Comparison of ENCODE assay signal across 8 cellular contexts in the genomic region with DNA sequence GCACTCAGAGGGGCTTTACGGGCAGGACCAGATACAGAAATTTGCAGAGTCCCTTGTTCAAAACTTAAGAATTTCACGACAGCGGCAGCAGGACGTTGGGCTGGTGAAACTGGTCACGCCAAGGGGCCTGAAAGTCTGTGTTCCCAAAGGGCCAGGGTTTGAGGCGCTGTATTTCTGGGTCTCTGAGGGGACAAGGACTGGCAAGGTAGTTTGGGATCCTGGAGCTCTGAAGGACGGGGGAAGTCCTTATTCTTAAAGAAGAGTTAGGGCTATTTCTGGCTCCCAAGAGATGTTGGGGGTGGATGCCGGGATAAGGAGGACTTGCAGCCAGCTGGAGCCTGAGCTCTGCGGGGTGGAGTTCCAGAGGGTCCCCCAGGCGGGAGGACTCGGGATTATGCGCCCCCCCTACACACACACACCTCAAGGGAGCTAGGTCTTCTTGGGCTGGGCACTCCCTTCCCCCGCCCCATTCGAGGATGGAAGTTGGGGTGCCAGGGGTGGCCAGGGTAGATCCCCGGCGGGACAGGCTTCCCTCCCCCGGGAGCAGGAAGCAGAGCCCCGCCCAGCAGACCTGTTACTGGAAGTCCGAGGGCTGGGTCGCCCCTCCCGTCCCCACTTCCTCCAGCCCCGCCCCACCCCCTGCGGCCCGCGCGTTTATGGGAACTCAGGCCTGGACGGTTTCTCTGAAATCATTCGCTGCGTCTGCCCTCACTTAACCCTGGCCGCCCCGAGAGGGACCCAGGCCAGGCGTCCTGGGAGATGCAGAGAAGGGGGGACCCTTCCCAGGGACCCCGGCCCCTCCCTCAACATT. TPM values are rescaled to one million over a fixed set of nuclear protein-coding genes. Genes with fewer than 3 reads are reported as not detected.
A peak's percentile ranks its signal among the peaks of the same experiment; 100 is the strongest.
DNase-seq lines count a peak whose midpoint lies in the region; ATAC-seq and TF ChIP-seq lines count a peak whose summit lies in the region.

No MANE protein-coding gene starts in this region.

- peak overlapping the region; percentile 37 for H3K4me3 Mint-ChIP-seq in progenitor cell of endocrine pancreas (ENCODE audit: low read depth)

- peaks cover 0 to 22% of the 10 kb centered on the region in 2 donors for H3K36me3 ChIP-seq in vagina

- peaks cover 90% of the 10 kb centered on the region for H3K4me1 ChIP-seq in vagina

- no peaks in the 10 kb centered on the region for H3K9me3 Mint-ChIP-seq in activated naive CD4-positive, alpha-beta T cell treated with anti-CD3 and anti-CD28 coated beads, Interleukin-2, amount 50 U/mL, for 72 hours
- H3K9me3 Mint-ChIP-seq in progenitor cell of endocrine pancreas (ENCODE audit: low read depth): no peaks in the 10 kb centered on the region

- peak overlapping the region; percentile 92 for H3K27ac ChIP-seq in vagina

- peak; percentile 0 for ATAC-seq in HG03442 (IDR thresholded peaks at IDR 0.05; ENCODE audit: unreplicated experiment)
- ATAC-seq in activated naive CD4-positive, alpha-beta T cell treated with anti-CD3 and anti-CD28 coated beads, Interleukin-2, amount 50 U/mL, for 72 hours: peak; percentile 37 to 53

- no peak for TF ChIP-seq POLR2A in vagina (IDR thresholded peaks at IDR 0.05)

- in situ Hi-C loops in SK-MEL-5 (cut with HindIII; ENCODE audit: low pct_unique_long_range_greater_than_20kb, low sequenced_read_pairs): no loop called here

- H3K4me1 Mint-ChIP-seq in progenitor cell of endocrine pancreas (ENCODE audit: low read depth): peaks cover 18% of the 10 kb centered on the region

- TF ChIP-seq CTCF in progenitor cell of endocrine pancreas (IDR thresholded peaks at IDR 0.05; ENCODE audit: unreplicated experiment) (no peak), vagina (IDR thresholded peaks at IDR 0.05) (no peak)

- H3K27ac Mint-ChIP-seq in activated naive CD4-positive, alpha-beta T cell treated with anti-CD3 and anti-CD28 coated beads, Interleukin-2, amount 50 U/mL, for 72 hours: peak overlapping the region; percentile 96 to 98
- H3K27ac Mint-ChIP-seq in progenitor cell of endocrine pancreas: no peak overlapping the region

- peak overlapping the region; percentile 43 to 52 for H3K4me3 ChIP-seq in vagina

- DNase-seq in GF-D8 (lab: John Stamatoyannopoulos, UW) (peak; percentile 75), SK-MEL-5 (ENCODE audit: low read depth, low spot score) (peak; percentile 66), cardiac septum (ENCODE audit: low spot score) (peak; percentile 98), progenitor cell of endocrine pancreas (ENCODE audit: low spot score, unreplicated experiment) (no peak), vagina (ENCODE audit: extremely low spot score in 2 of 2) (no peak), cerebellum (ENCODE audit: low spot score) (no peak)
- peak; percentile 73 to 91 for DNase-seq in activated naive CD4-positive, alpha-beta T cell treated with anti-CD3 and anti-CD28 coated beads, Interleukin-2, amount 50 U/mL, for 72 hours (ENCODE audit: low spot score in 2 of 2)

- peaks cover 61% of the 10 kb centered on the region for H3K27me3 Mint-ChIP-seq in progenitor cell of endocrine pancreas

- no peaks in the 10 kb centered on the region for H3K27me3 ChIP-seq in vagina

- H3K9me3 ChIP-seq in vagina: no peaks in the 10 kb centered on the region

- intact Hi-C loops in cardiac septum (cut with DNase I): loop anchor here (1.0 kb wide), 1 partner anchor 12 kb away; no protein-coding TSS in a partner anchor
- intact Hi-C loops in vagina (cut with DNase I): no loop called here

- H3K36me3 Mint-ChIP-seq in activated naive CD4-positive, alpha-beta T cell treated with anti-CD3 and anti-CD28 coated beads, Interleukin-2, amount 50 U/mL, for 72 hours: peaks cover 57 to 73% of the 10 kb centered on the region in 2 donors
- H3K36me3 Mint-ChIP-seq in progenitor cell of endocrine pancreas (ENCODE audit: insufficient read depth): no peaks in the 10 kb centered on the region

RNA-seq across cellular contexts. Expression of gene BCL3, which starts 5.6 kb away (rescaled TPM):
- 2.7 and 3.7 TPM in 2 replicates for total RNA-seq in SK-MEL-5 (2014; rRNA removed; shearing (Covaris generic))
- 40.6 and 50.8 TPM in 2 replicates for polyA plus RNA-seq in SK-MEL-5 (2015; cell fraction: cytosol; rRNA removed)
- polyA plus RNA-seq in SK-MEL-5 (2015; cell fraction: nucleus; rRNA removed): 32.8 and 68.9 TPM in 2 replicates
- total RNA-seq in activated naive CD4-positive, alpha-beta T cell treated with anti-CD3 and anti-CD28 coated beads, Interleukin-2, amount 50 U/mL, for 72 hours: 100 to 1,000 TPM in 1 of 2 donors, 10 to 100 TPM in 1; 83.8 to 124 TPM
- total RNA-seq in cardiac septum (41.5 TPM), progenitor cell of endocrine pancreas (2.9 and 3.8 TPM in 2 replicates), vagina (86.9 TPM), cerebellum (1.2 TPM)

RNA-seq across cellular contexts. Expression of gene CBLC, which starts 23.6 kb away (rescaled TPM):
- not detected in 2 replicates for total RNA-seq in SK-MEL-5 (2014; rRNA removed; shearing (Covaris generic))
- polyA plus RNA-seq in SK-MEL-5 (2015; cell fraction: cytosol; rRNA removed): not detected in 2 replicates
- polyA plus RNA-seq in SK-MEL-5 (2015; cell fraction: nucleus; rRNA removed): not detected in 2 replicates
- total RNA-seq in activated naive CD4-positive, alpha-beta T cell treated with anti-CD3 and anti-CD28 coated beads, Interleukin-2, amount 50 U/mL, for 72 hours: not detected
- total RNA-seq in cardiac septum (not detected), progenitor cell of endocrine pancreas (15.4 and 16.2 TPM in 2 replicates), vagina (42.2 TPM), cerebellum (0.82 TPM)

RNA-seq across cellular contexts. Expression of gene BCAM, which starts 54.8 kb away (rescaled TPM):
- 1.1 and 2.1 TPM in 2 replicates for total RNA-seq in SK-MEL-5 (2014; rRNA removed; shearing (Covaris generic))
- 10.1 and 11.4 TPM in 2 replicates for polyA plus RNA-seq in SK-MEL-5 (2015; cell fraction: cytosol; rRNA removed)
- polyA plus RNA-seq in SK-MEL-5 (2015; cell fraction: nucleus; rRNA removed): 5.0 and 6.3 TPM in 2 replicates
- total RNA-seq in activated naive CD4-positive, alpha-beta T cell treated with anti-CD3 and anti-CD28 coated beads, Interleukin-2, amount 50 U/mL, for 72 hours: under 1 TPM in 1 of 2 donors, not detected in 1; 0.31 TPM
- total RNA-seq in cardiac septum (86.8 TPM), progenitor cell of endocrine pancreas (197 and 211 TPM in 2 replicates), vagina (57.2 TPM), cerebellum (4.3 TPM)

RNA-seq across cellular contexts. Expression of gene CEACAM16, which starts 55.2 kb away (rescaled TPM):
- total RNA-seq in SK-MEL-5 (2014; rRNA removed; shearing (Covaris generic)): not detected in 2 replicates
- not detected in 2 replicates for polyA plus RNA-seq in SK-MEL-5 (2015; cell fraction: cytosol; rRNA removed)
- not detected in 2 replicates for polyA plus RNA-seq in SK-MEL-5 (2015; cell fraction: nucleus; rRNA removed)
- total RNA-seq in activated naive CD4-positive, alpha-beta T cell treated with anti-CD3 and anti-CD28 coated beads, Interleukin-2, amount 50 U/mL, for 72 hours: not detected
- total RNA-seq in cardiac septum (not detected), progenitor cell of endocrine pancreas (not detected in 2 replicates), vagina (not detected), cerebellum (not detected)

Comparison
In these comparisons a context has a peak if more than half of its experiments do, and no peak if none do; other contexts are left out.
1. DNase-seq: peak in GF-D8 (single experiment), SK-MEL-5 (single experiment), activated naive CD4-positive, alpha-beta T cell treated with anti-CD3 and anti-CD28 coated beads, Interleukin-2, amount 50 U/mL, for 72 hours (2 of 2) and cardiac septum (single experiment); none in progenitor cell of endocrine pancreas (single experiment), vagina (0 of 2) and cerebellum (single experiment).
2. RNA of gene BCAM, which starts 54.8 kb away (total RNA-seq): 197 to 211 TPM in progenitor cell of endocrine pancreas, 86.8 TPM in cardiac septum (single experiment) and 57.2 TPM in vagina (single experiment); 4.3 TPM in cerebellum (single experiment), 1.1 to 2.1 TPM in SK-MEL-5 and 0.31 TPM in activated naive CD4-positive, alpha-beta T cell treated with anti-CD3 and anti-CD28 coated beads, Interleukin-2, amount 50 U/mL, for 72 hours; every median in the first group is over 10 times any median in the second.